8 cellular contexts compared by ENCODE assay signal in genomic region chr2:224038830-224039079, GRCh38. TPM values are rescaled to one million over a fixed set of nuclear protein-coding genes. Genes with fewer than 3 reads are reported as not detected.
DNase-seq lines count a peak whose midpoint lies in the region; ATAC-seq and TF ChIP-seq lines count a peak whose summit lies in the region.

No MANE protein-coding gene starts in this region.

- peaks cover 17% of the 10 kb centered on the region for H3K4me1 ChIP-seq in body of pancreas
- H3K4me1 ChIP-seq in mucosa of rectum (ENCODE audit: control insufficient read depth in 2 of 2, insufficient read depth in 2 of 2, low read length in 2 of 2) = peaks cover 4 to 5% of the 10 kb centered on the region in 2 donors

- H3K36me3 ChIP-seq in body of pancreas (replicated peaks in 1 of 2; ENCODE audit: insufficient read depth in 1 of 2, low read depth in 2 of 2) = no peaks in the 10 kb centered on the region
- H3K36me3 ChIP-seq in mucosa of rectum (ENCODE audit: control insufficient read depth in 2 of 2, insufficient read depth in 2 of 2, low read length in 2 of 2) = no peaks in the 10 kb centered on the region

- H3K9me3 ChIP-seq in body of pancreas (no peaks in the 10 kb centered on the region), mucosa of rectum (ENCODE audit: control insufficient read depth in 2 of 2, low read length in 2 of 2) (no peaks in the 10 kb centered on the region)

- intact Hi-C loops in body of pancreas (cut with DNase I) = no loop called here

- TF ChIP-seq CTCF in body of pancreas (IDR thresholded peaks at IDR 0.05) = no peak

- WGBS in body of pancreas, 2 donors = 0% methylated on average over 7 to 27 of the region's 35 CpGs

- no peak overlapping the region for H3K27ac ChIP-seq in body of pancreas
- H3K27ac ChIP-seq in mucosa of rectum (ENCODE audit: low read depth in 2 of 2, low read length in 2 of 2) = no peak overlapping the region

- H3K27me3 ChIP-seq in body of pancreas (no peaks in the 10 kb centered on the region), mucosa of rectum (ENCODE audit: control insufficient read depth in 2 of 2, insufficient read depth in 2 of 2, low read length in 2 of 2) (peaks cover 8 to 30% of the 10 kb centered on the region in 2 donors)

- H3K9ac ChIP-seq in mucosa of rectum (ENCODE audit: low read depth in 1 of 2, low read length in 2 of 2) = peak overlapping the region in 1 of 2 donors; percentile 54

- DNase-seq in body of pancreas (no peak), NCI-H187 treated with DMSO at 0.1 percent for 48 hours (lab: John Stamatoyannopoulos, UW) (no peak), germinal center (ENCODE audit: low spot score) (no peak), UCSD-AML1 (lab: John Stamatoyannopoulos, UW; ENCODE audit: unreplicated experiment) (no peak)
- DNase-seq in activated CD8-positive, alpha-beta memory T cell treated with anti-CD3 and anti-CD28 coated beads, Interleukin-2, amount 50 U/mL, for 4 hours = no peak

- TF ChIP-seq POLR2A in body of pancreas (IDR thresholded peaks at IDR 0.05) = no peak

- peak; percentile 21 for ATAC-seq in GM18858 (IDR thresholded peaks at IDR 0.05; ENCODE audit: unreplicated experiment)
- peak; percentile 28 for ATAC-seq in HG02973 (IDR thresholded peaks at IDR 0.05; ENCODE audit: unreplicated experiment)
- ATAC-seq in body of pancreas = peak; percentile 38

- H3K4me3 ChIP-seq in body of pancreas = peak overlapping the region in 1 of 2 donors; percentile 62
- peak overlapping the region; percentile 58 to 80 for H3K4me3 ChIP-seq in mucosa of rectum (ENCODE audit: low read length in 2 of 2)

RNA-seq across cellular contexts. Expression of gene SERPINE2, which starts 0.3 kb away (rescaled TPM):
- total RNA-seq in body of pancreas = 1 to 10 TPM; 1.6 to 4.4 TPM
